ENCODE assay signal across 8 cellular contexts in genomic region chr2:71545572-71546274, GRCh38.
A peak's percentile ranks its signal among the peaks of the same experiment; 100 is the strongest.
DNase-seq lines count a peak whose midpoint lies in the region; ATAC-seq and TF ChIP-seq lines count a peak whose summit lies in the region.

No MANE protein-coding gene starts in this region.

- POLR2A ChIA-PET in Caco-2 (lab: Charles Lee), result no interaction called here

- H3K9me3 Mint-ChIP-seq in Caco-2 (ENCODE audit: unreplicated experiment), result no peaks in the 10 kb centered on the region

- no peaks in the 10 kb centered on the region for H4K20me1 ChIP-seq in GM23248 (ENCODE audit: insufficient read depth)

- no peak overlapping the region for H3K4me3 Mint-ChIP-seq in Caco-2 (ENCODE audit: unreplicated experiment)

- no peaks in the 10 kb centered on the region for H3K79me2 ChIP-seq in GM23248 (ENCODE audit: insufficient read depth)

- H3K27me3 ChIP-seq in Caco-2 (replicated peaks; ENCODE audit: control insufficient read depth, insufficient read depth, low read length) (no peaks in the 10 kb centered on the region), GM23248 (replicated peaks; ENCODE audit: insufficient read depth) (peaks cover 38% of the 10 kb centered on the region)

- no peak overlapping the region for H3K27ac Mint-ChIP-seq in Caco-2 (ENCODE audit: unreplicated experiment)

- no peaks in the 10 kb centered on the region for H3K9me3 ChIP-seq in Caco-2
- H3K9me3 ChIP-seq in GM23248 (ENCODE audit: low read depth), result no peaks in the 10 kb centered on the region

- no peaks in the 10 kb centered on the region for H3K4me1 ChIP-seq in Caco-2
- H3K4me1 ChIP-seq in GM23248 (ENCODE audit: insufficient read depth), result no peaks in the 10 kb centered on the region

- TF ChIP-seq CTCF in Caco-2 (IDR thresholded peaks at IDR 0.05; ENCODE audit: insufficient read depth in 1 of 2, low read depth in 1 of 2, low read length in 1 of 2, severe bottlenecking in 1 of 2, unreplicated experiment in 1 of 2), result peak; percentile 75 to 85
- TF ChIP-seq CTCF in VCaP (conservative IDR thresholded peaks at IDR 0.05), result peak; percentile 86

- H3K4me2 ChIP-seq in GM23248 (ENCODE audit: unreplicated experiment), result peak overlapping the region; percentile 10

- H3K4me3 ChIP-seq in Caco-2 (ENCODE audit: low read depth, low read length) (no peak overlapping the region), GM23248 (no peak overlapping the region)

- no peaks in the 10 kb centered on the region for H3K9me2 ChIP-seq in GM23248 (ENCODE audit: insufficient read depth)

- BruUV-seq in Caco-2 (replicated peaks; lab: Mats Ljungman, UMichigan), result no TSS peak

- peaks cover 4% of the 10 kb centered on the region for H3K27me3 Mint-ChIP-seq in Caco-2 (ENCODE audit: insufficient read depth, unreplicated experiment)

- 12 to 13% methylated on average over 22 of the region's 22 CpGs for WGBS in GM23248 (ENCODE audit: low coverage in 1 of 2, low lambda C conversion rate in 2 of 2, missing lambda C conversion rate in 2 of 2), 2 experiments

- in situ Hi-C loops in GM23248 (cut with MboI), result no loop called here

- ATAC-seq in left colon (peak; percentile 75), HG02884 (IDR thresholded peaks at IDR 0.05; ENCODE audit: unreplicated experiment) (no peak)

- CTCF ChIA-PET in Caco-2 (lab: Charles Lee), result interaction anchor here (1.2 to 1.5 kb wide), 3 partner anchors 252 to 605 kb away, joined by 3 to 5 read pairs (median 4); no protein-coding TSS in a partner anchor

- H3K9ac ChIP-seq in GM23248, result no peak overlapping the region

- H2AFZ ChIP-seq in GM23248, result no peak overlapping the region

- peaks cover 7% of the 10 kb centered on the region for H3K4me1 Mint-ChIP-seq in Caco-2 (ENCODE audit: low read depth, unreplicated experiment)

- H3F3A ChIP-seq in GM23248 (ENCODE audit: insufficient read depth), result no peaks in the 10 kb centered on the region

- H3K27ac ChIP-seq in GM23248 (no peak overlapping the region), VCaP (peak overlapping the region; percentile 63)

- H3K36me3 ChIP-seq in Caco-2 (ENCODE audit: control insufficient read depth, insufficient read depth, low read length) (no peaks in the 10 kb centered on the region), GM23248 (ENCODE audit: low read depth) (no peaks in the 10 kb centered on the region)

- DNase-seq in Caco-2 (peak; percentile 64 to 72), GM23248 (peak; percentile 71), NCI-H1694 treated with DMSO at 0.1 percent for 48 hours (lab: John Stamatoyannopoulos, UW) (peak; percentile 77), cerebellum (ENCODE audit: low spot score) (peak; percentile 84), left colon (peak; percentile 39 to 52)
- DNase-seq in stimulated activated CD4-positive, alpha-beta T cell treated with anti-CD3 and anti-CD28 coated beads, Interleukin-4, amount 100 ng/mL, for 1 hour, result peak; percentile 31

- H3K36me3 Mint-ChIP-seq in Caco-2 (ENCODE audit: insufficient read depth, unreplicated experiment), result peaks cover 6% of the 10 kb centered on the region

- intact Hi-C loops in Caco-2 (cut with micrococcal nuclease; ENCODE audit: unreplicated experiment) (loop anchor here (1.0 to 5.0 kb wide), 5 partner anchors 62 to 1033 kb away; no protein-coding TSS in a partner anchor), left colon (cut with DNase I, micrococcal nuclease) (loop anchor here in 1 of 2 donors (5.0 to 10.0 kb wide), 3 partner anchors 259 to 1199 kb away; no protein-coding TSS in a partner anchor)

Comparison
In these comparisons a context has a peak if more than half of its experiments do, and no peak if none do; other contexts are left out.
1. DNase-seq: peak in every context shown above with its lines; median percentile 84 in cerebellum; 77 in NCI-H1694 treated with DMSO at 0.1 percent for 48 hours; 71 in GM23248; 68 in Caco-2; 46 in left colon; 31 in stimulated activated CD4-positive, alpha-beta T cell treated with anti-CD3 and anti-CD28 coated beads, Interleukin-4, amount 100 ng/mL, for 1 hour.